In the genomic region with DNA sequence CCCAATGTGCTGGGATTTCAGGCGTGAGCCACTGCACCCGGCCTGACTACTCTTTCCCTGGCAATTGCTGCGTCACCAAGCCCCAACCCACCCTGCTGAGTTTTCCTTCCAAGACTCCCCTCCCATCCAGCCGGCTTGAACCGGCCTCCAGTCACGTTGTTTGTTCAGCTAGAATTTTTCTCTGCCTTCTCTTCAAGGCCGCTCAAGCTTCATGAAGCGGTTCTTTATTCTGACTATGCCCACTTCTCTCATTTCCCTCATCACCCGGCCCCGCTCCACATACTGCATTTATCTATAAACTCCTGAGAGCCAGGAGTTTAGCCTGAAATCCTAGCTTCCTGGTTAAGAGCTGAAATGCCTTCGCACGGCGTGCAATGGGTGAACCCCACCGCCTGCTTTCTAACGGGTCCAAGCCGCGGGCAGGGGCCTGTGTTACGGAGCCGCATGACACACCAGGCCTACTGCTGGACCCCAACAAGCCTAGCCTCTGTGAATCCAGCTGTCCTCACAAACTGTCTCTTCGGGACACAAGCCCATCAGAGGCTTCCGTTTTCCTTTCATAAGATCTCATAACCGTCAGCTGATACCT, we compare ENCODE assay signal across 8 cellular contexts. TPM values are rescaled to one million over a fixed set of nuclear protein-coding genes. Genes with fewer than 3 reads are reported as not detected.
DNase-seq lines count a peak whose midpoint lies in the region; ATAC-seq, FAIRE-seq and TF ChIP-seq lines count a peak whose summit lies in the region.

No MANE protein-coding gene starts in this region.

- H3K27ac Mint-ChIP-seq in progenitor cell of endocrine pancreas, result no peak overlapping the region

- TF ChIP-seq CTCF in DOHH2 (IDR thresholded peaks at IDR 0.05; ENCODE audit: low read depth, low read length, poor library complexity, severe bottlenecking), result no peak
- TF ChIP-seq CTCF in Panc1 (IDR thresholded peaks at IDR 0.05), result no peak
- no peak for TF ChIP-seq CTCF in endothelial cell of umbilical vein (IDR thresholded peaks at IDR 0.05; ENCODE audit: extremely low read depth in 1 of 2, insufficient read depth in 1 of 2, low read depth in 1 of 2, low read length in 2 of 2)
- no peak for TF ChIP-seq CTCF in progenitor cell of endocrine pancreas (IDR thresholded peaks at IDR 0.05; ENCODE audit: unreplicated experiment)

- H3K79me2 ChIP-seq in DOHH2 (ENCODE audit: control insufficient read depth, low read length) (peaks cover 37% of the 10 kb centered on the region), endothelial cell of umbilical vein (ENCODE audit: control insufficient read depth, insufficient read depth, low read length) (no peaks in the 10 kb centered on the region)

- no peaks in the 10 kb centered on the region for H3K9me1 ChIP-seq in endothelial cell of umbilical vein (replicated peaks; ENCODE audit: control insufficient read depth, extremely low read depth, insufficient read depth, low read length)

- no peaks in the 10 kb centered on the region for H3K9me2 ChIP-seq in DOHH2 (replicated peaks; ENCODE audit: control insufficient read depth, low read length)

- DNase-seq in Panc1 (ENCODE audit: low read depth, low spot score), result no peak
- DNase-seq in endothelial cell of umbilical vein (ENCODE audit: low read depth, low spot score), result no peak
- no peak for DNase-seq in progenitor cell of endocrine pancreas (ENCODE audit: low spot score, unreplicated experiment)
- DNase-seq in SK-N-DZ (ENCODE audit: low spot score), result no peak
- DNase-seq in NK-92 treated with Interleukin-12 subunit alpha and Interleukin-12 subunit beta, amount 100 ng/mL, for 24 hours (lab: John Stamatoyannopoulos, UW), result no peak
- DNase-seq in cerebellar cortex (ENCODE audit: low spot score), result no peak
- DNase-seq in NOMO-1 treated with DMSO at 0.1 percent for 48 hours (lab: John Stamatoyannopoulos, UW; ENCODE audit: unreplicated experiment), result no peak

- H3K9me3 Mint-ChIP-seq in progenitor cell of endocrine pancreas (ENCODE audit: low read depth), result no peaks in the 10 kb centered on the region

- FAIRE-seq in endothelial cell of umbilical vein (lab: Jason Lieb, UNC), result no peak

- peaks cover 19% of the 10 kb centered on the region for H3K27me3 Mint-ChIP-seq in progenitor cell of endocrine pancreas

- peak overlapping the region; percentile 43 for H3K9ac ChIP-seq in endothelial cell of umbilical vein (replicated peaks; ENCODE audit: extremely low read depth, insufficient read depth, low read length)

- H3F3A ChIP-seq in DOHH2 (ENCODE audit: control insufficient read depth, insufficient read depth), result no peaks in the 10 kb centered on the region

- in situ Hi-C loops in Panc1 (cut with HindIII; ENCODE audit: low pct_unique_long_range_greater_than_20kb, low sequenced_read_pairs), result no loop called here

- no peaks in the 10 kb centered on the region for H3K36me3 Mint-ChIP-seq in progenitor cell of endocrine pancreas (ENCODE audit: insufficient read depth)

- dilution Hi-C loops in endothelial cell of umbilical vein (cut with MboI; ENCODE audit: extremely low pct_ligation_motif_present, low sequenced_read_pairs), result no loop called here

- H3K4me3 ChIP-seq in DOHH2 (ENCODE audit: low read length) (peak overlapping the region; percentile 88), Panc1 (ENCODE audit: low read depth in 2 of 2, low read length in 2 of 2) (peak overlapping the region; percentile 53 to 72), endothelial cell of umbilical vein (replicated peaks in 1 of 3; ENCODE audit: insufficient read depth in 1 of 3, low read depth in 1 of 3, low read length in 3 of 3) (no peak overlapping the region)

- ATAC-seq in Panc1, result no peak

- intact Hi-C loops in Panc1 (cut with micrococcal nuclease; ENCODE audit: unreplicated experiment) (no loop called here), endothelial cell of umbilical vein (cut with micrococcal nuclease) (no loop called here)

- H3K9me3 ChIP-seq in DOHH2 (ENCODE audit: control insufficient read depth, insufficient read depth, low read length), result no peaks in the 10 kb centered on the region
- no peaks in the 10 kb centered on the region for H3K9me3 ChIP-seq in Panc1 (ENCODE audit: control insufficient read depth, insufficient read depth, low read depth, low read length)
- no peaks in the 10 kb centered on the region for H3K9me3 ChIP-seq in endothelial cell of umbilical vein (replicated peaks; ENCODE audit: control insufficient read depth, insufficient read depth, low read length)

- BruUV-seq in Panc1 (replicated peaks; lab: Mats Ljungman, UMichigan), result no TSS peak
- no TSS peak for BruUV-seq in endothelial cell of umbilical vein (replicated peaks; lab: Mats Ljungman, UMichigan)

- H3K4me1 ChIP-seq in DOHH2 (ENCODE audit: control insufficient read depth, low read length) (peaks cover 12% of the 10 kb centered on the region), Panc1 (ENCODE audit: control insufficient read depth, insufficient read depth, low read length) (no peaks in the 10 kb centered on the region; the same call in 1 of the 2 replicates), endothelial cell of umbilical vein (ENCODE audit: control insufficient read depth, extremely low read depth, insufficient read depth, low read length) (peaks cover 10% of the 10 kb centered on the region)

- H4K20me1 ChIP-seq in DOHH2 (ENCODE audit: control insufficient read depth, insufficient read depth, low read depth, low read length) (no peaks in the 10 kb centered on the region), endothelial cell of umbilical vein (replicated peaks; ENCODE audit: control insufficient read depth, extremely low read depth, insufficient read depth, low read length) (no peaks in the 10 kb centered on the region)

- peak overlapping the region; percentile 95 for H2AFZ ChIP-seq in endothelial cell of umbilical vein (ENCODE audit: low read depth, low read length)

- CTCF ChIA-PET in Panc1 (lab: Charles Lee) (no interaction called here), endothelial cell of umbilical vein (lab: Charles Lee) (interaction anchor here (1.2 to 5.2 kb wide), 4 partner anchors 20 to 411 kb away, joined by 3 to 31 read pairs (median 8); no protein-coding TSS in a partner anchor)

- peak overlapping the region; percentile 92 for H3K4me3 Mint-ChIP-seq in progenitor cell of endocrine pancreas (ENCODE audit: low read depth)

- H3K4me2 ChIP-seq in DOHH2 (ENCODE audit: low read length), result peak overlapping the region; percentile 75
- H3K4me2 ChIP-seq in endothelial cell of umbilical vein (ENCODE audit: insufficient read depth, low read length), result peak overlapping the region; percentile 90

- H3K27me3 ChIP-seq in DOHH2 (ENCODE audit: control insufficient read depth, low read length), result peaks cover 7% of the 10 kb centered on the region
- no peaks in the 10 kb centered on the region for H3K27me3 ChIP-seq in Panc1 (ENCODE audit: control insufficient read depth, insufficient read depth, low read length)
- H3K27me3 ChIP-seq in endothelial cell of umbilical vein (ENCODE audit: control insufficient read depth in 2 of 2, insufficient read depth in 2 of 2, low read length in 2 of 2), result peaks cover under 1 to 3% of the 10 kb centered on the region in 2 experiments

- H3K27ac ChIP-seq in DOHH2 (ENCODE audit: low read depth, low read length) (no peak overlapping the region), Panc1 (ENCODE audit: low read length) (peak overlapping the region; percentile 80), endothelial cell of umbilical vein (ENCODE audit: insufficient read depth, low read depth, low read length) (no peak overlapping the region)

- peaks cover 3% of the 10 kb centered on the region for H3K4me1 Mint-ChIP-seq in progenitor cell of endocrine pancreas (ENCODE audit: low read depth)

- no peaks in the 10 kb centered on the region for H3K36me3 ChIP-seq in DOHH2 (ENCODE audit: control insufficient read depth, low read length)
- no peaks in the 10 kb centered on the region for H3K36me3 ChIP-seq in Panc1 (ENCODE audit: control insufficient read depth, insufficient read depth, low read length)
- no peaks in the 10 kb centered on the region for H3K36me3 ChIP-seq in endothelial cell of umbilical vein (ENCODE audit: control insufficient read depth in 2 of 2, extremely low read depth in 1 of 2, insufficient read depth in 2 of 2, low read length in 2 of 2)

- no peak for TF ChIP-seq POLR2A in endothelial cell of umbilical vein (IDR thresholded peaks at IDR 0.05; ENCODE audit: low read depth, low read length)

- POLR2A ChIA-PET in Panc1 (lab: Charles Lee), result no interaction called here
- POLR2A ChIA-PET in endothelial cell of umbilical vein (lab: Charles Lee), result no interaction called here

TF ChIP-seq in endothelial cell of umbilical vein, 7 proteins besides CTCF, POLR2A, EP300 and RAD21 (continues in another document):
- no peak for TF ChIP-seq FOS (IDR thresholded peaks at IDR 0.05; ENCODE audit: borderline replicate concordance, insufficient read depth, low read length)

RNA-seq across cellular contexts. Expression of gene DCAF4, which starts 1.0 kb away (rescaled TPM):
- 18.2 TPM for total RNA-seq in Panc1 (2021; ENCODE audit: unreplicated experiment)
- 12.1 TPM for polyA plus RNA-seq in Panc1 (2012; ENCODE audit: insufficient read length)
- 8.6 and 14.5 TPM in 2 replicates for total RNA-seq in endothelial cell of umbilical vein
- polyA plus RNA-seq in endothelial cell of umbilical vein, result 9.8 and 15.8 TPM in 2 replicates
- polyA plus RNA-seq in endothelial cell of umbilical vein (2011; cell fraction: cytosol; rRNA removed), result 9.0 and 13.1 TPM in 2 replicates
- 26.9 and 36.0 TPM in 2 replicates for polyA plus RNA-seq in endothelial cell of umbilical vein (2011; cell fraction: nucleus; rRNA removed)
- 17.1 and 20.7 TPM in 2 replicates for polyA plus RNA-seq in endothelial cell of umbilical vein (2012)
- polyA minus RNA-seq in endothelial cell of umbilical vein, result 16.5 and 19.0 TPM in 2 replicates
- polyA minus RNA-seq in endothelial cell of umbilical vein (2011; cell fraction: cytosol; rRNA and poly(A)+ RNA removed), result 3.6 TPM
- 13.3 and 18.0 TPM in 2 replicates for polyA minus RNA-seq in endothelial cell of umbilical vein (2011; cell fraction: nucleus; rRNA and poly(A)+ RNA removed)
- total RNA-seq in progenitor cell of endocrine pancreas, result 17.8 and 18.6 TPM in 2 replicates
- polyA plus RNA-seq in SK-N-DZ (2014; cell fraction: cytosol; rRNA removed), result 28.2 and 49.8 TPM in 2 replicates
- polyA plus RNA-seq in SK-N-DZ (2014; cell fraction: nucleus; rRNA removed), result 39.9 and 79.4 TPM in 2 replicates

RNA-seq across cellular contexts. Expression of gene DPF3, which starts 31.4 kb away (rescaled TPM):
- total RNA-seq in Panc1 (2021; ENCODE audit: unreplicated experiment) (not detected), endothelial cell of umbilical vein (3.5 and 8.1 TPM in 2 replicates), progenitor cell of endocrine pancreas (2.2 and 3.0 TPM in 2 replicates)
- not detected for polyA plus RNA-seq in Panc1 (2012; ENCODE audit: insufficient read length)
- 1.5 and 2.4 TPM in 2 replicates for polyA plus RNA-seq in endothelial cell of umbilical vein
- polyA plus RNA-seq in endothelial cell of umbilical vein (2011; cell fraction: cytosol; rRNA removed), result 2.8 and 3.2 TPM in 2 replicates
- polyA plus RNA-seq in endothelial cell of umbilical vein (2011; cell fraction: nucleus; rRNA removed), result 15.0 and 23.9 TPM in 2 replicates
- polyA plus RNA-seq in endothelial cell of umbilical vein (2012), result 6.8 and 7.3 TPM in 2 replicates
- 5.5 and 11.8 TPM in 2 replicates for polyA minus RNA-seq in endothelial cell of umbilical vein
- polyA minus RNA-seq in endothelial cell of umbilical vein (2011; cell fraction: cytosol; rRNA and poly(A)+ RNA removed), result not detected
- polyA minus RNA-seq in endothelial cell of umbilical vein (2011; cell fraction: nucleus; rRNA and poly(A)+ RNA removed), result 17.8 and 18.7 TPM in 2 replicates
- polyA plus RNA-seq in SK-N-DZ (2014; cell fraction: cytosol; rRNA removed), result 0.08 and 0.36 TPM in 2 replicates
- polyA plus RNA-seq in SK-N-DZ (2014; cell fraction: nucleus; rRNA removed), result 0.95 and 6.7 TPM in 2 replicates

Comparison
In these comparisons a context has a peak if more than half of its experiments do, and no peak if none do; other contexts are left out.
1. H3K4me3 ChIP-seq: peak in DOHH2 (single experiment) and Panc1 (2 of 2); none in endothelial cell of umbilical vein (0 of 3).